In the genomic region with DNA sequence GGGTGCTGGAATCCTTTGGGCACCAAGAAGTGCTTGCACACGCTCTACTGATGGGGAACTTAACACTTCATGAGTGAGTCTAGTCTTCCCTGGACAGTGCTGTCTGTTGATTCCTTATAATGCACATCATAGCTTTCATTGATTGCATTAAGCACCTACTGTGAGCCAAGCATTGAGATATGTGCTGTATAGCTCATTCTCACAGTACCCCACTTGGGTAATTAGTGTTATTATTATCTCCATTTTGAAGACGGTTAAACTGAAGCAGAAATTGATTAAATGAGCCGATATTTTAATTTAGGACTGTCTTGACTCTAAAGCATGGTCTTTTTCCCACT, we compare ENCODE assay signal across 7 cellular contexts. TPM values are rescaled to one million over a fixed set of nuclear protein-coding genes. Genes with fewer than 3 reads are reported as not detected.
A peak's percentile ranks its signal among the peaks of the same experiment; 100 is the strongest.
DNase-seq lines count a peak whose midpoint lies in the region; ATAC-seq lines count a peak whose summit lies in the region.

No MANE protein-coding gene starts in this region.

- H3K4me1 Mint-ChIP-seq in activated CD8-positive, alpha-beta T cell treated with anti-CD3 and anti-CD28 coated beads, Interleukin-2, amount 10 ng/mL, durations not matched to agents 7 days and 5 days (ENCODE audit: low read depth) = peaks cover 18% of the 10 kb centered on the region
- H3K4me1 Mint-ChIP-seq in stimulated activated naive B cell treated with anti-CD40 and anti-IgM and Interleukin-4, amounts not matched to agents 10 μg/mL and 1 μg/mL and 100 μg/mL, for 72 hours = peaks cover 11 to 31% of the 10 kb centered on the region in 2 donors

- peaks cover 26% of the 10 kb centered on the region for H3K4me1 ChIP-seq in iPS-18a (ENCODE audit: control insufficient read depth, low read depth, low read length)

- peaks cover 29% of the 10 kb centered on the region for H3K36me3 ChIP-seq in iPS-18a (ENCODE audit: control insufficient read depth, low read depth, low read length)

- no peak overlapping the region for H3K9ac ChIP-seq in iPS-18a (ENCODE audit: low read length)

- H3K4me3 Mint-ChIP-seq in activated CD8-positive, alpha-beta T cell treated with anti-CD3 and anti-CD28 coated beads, Interleukin-2, amount 10 ng/mL, durations not matched to agents 7 days and 5 days = peak overlapping the region; percentile 87
- peak overlapping the region; percentile 89 to 97 for H3K4me3 Mint-ChIP-seq in stimulated activated naive B cell treated with anti-CD40 and anti-IgM and Interleukin-4, amounts not matched to agents 10 μg/mL and 1 μg/mL and 100 μg/mL, for 72 hours

- ATAC-seq in HG03354 (IDR thresholded peaks at IDR 0.05; ENCODE audit: poor library complexity, severe bottlenecking, unreplicated experiment) = peak; percentile 0
- ATAC-seq in activated CD8-positive, alpha-beta T cell treated with anti-CD3 and anti-CD28 coated beads, Interleukin-2, amount 10 ng/mL, durations not matched to agents 7 days and 5 days = no peak
- ATAC-seq in stimulated activated naive B cell treated with anti-CD40 and anti-IgM and Interleukin-4, amounts not matched to agents 10 μg/mL and 1 μg/mL and 100 μg/mL, for 72 hours (replicated peaks) = no peak
- no peak for ATAC-seq in HG02981 (IDR thresholded peaks at IDR 0.05; ENCODE audit: unreplicated experiment)
- ATAC-seq in GM19463 (IDR thresholded peaks at IDR 0.05; ENCODE audit: unreplicated experiment) = no peak

- peaks cover 10% of the 10 kb centered on the region for H3K27me3 Mint-ChIP-seq in activated CD8-positive, alpha-beta T cell treated with anti-CD3 and anti-CD28 coated beads, Interleukin-2, amount 10 ng/mL, durations not matched to agents 7 days and 5 days (ENCODE audit: low read depth)
- H3K27me3 Mint-ChIP-seq in stimulated activated naive B cell treated with anti-CD40 and anti-IgM and Interleukin-4, amounts not matched to agents 10 μg/mL and 1 μg/mL and 100 μg/mL, for 72 hours = no peaks in the 10 kb centered on the region

- CTCF ChIA-PET in activated CD8-positive, alpha-beta T cell treated with anti-CD3 and anti-CD28 coated beads, Interleukin-2, amount 10 ng/mL, durations not matched to agents 7 days and 5 days (lab: Charles Lee) = interaction anchor here (0.8 to 1.8 kb wide), 5 partner anchors 19 to 196 kb away, joined by 3 to 4 read pairs (median 4); partner anchors contain the start of genes HTD2 and KCTD6

- peak overlapping the region; percentile 34 for H3K4me3 ChIP-seq in iPS-18a (ENCODE audit: low read length)

- no peaks in the 10 kb centered on the region for H3K9me3 Mint-ChIP-seq in activated CD8-positive, alpha-beta T cell treated with anti-CD3 and anti-CD28 coated beads, Interleukin-2, amount 10 ng/mL, durations not matched to agents 7 days and 5 days (ENCODE audit: insufficient read depth)
- H3K9me3 Mint-ChIP-seq in stimulated activated naive B cell treated with anti-CD40 and anti-IgM and Interleukin-4, amounts not matched to agents 10 μg/mL and 1 μg/mL and 100 μg/mL, for 72 hours = no peaks in the 10 kb centered on the region

- POLR2A ChIA-PET in activated CD8-positive, alpha-beta T cell treated with anti-CD3 and anti-CD28 coated beads, Interleukin-2, amount 10 ng/mL, durations not matched to agents 7 days and 5 days (lab: Charles Lee) = interaction anchor here (0.5 to 1.6 kb wide), 3 partner anchors 9 to 128 kb away, joined by 3 to 5 read pairs (median 5); partner anchors contain the start of genes HTD2 and RPP14

- no peaks in the 10 kb centered on the region for H3K9me3 ChIP-seq in iPS-18a (ENCODE audit: control insufficient read depth, low read depth, low read length)

- peak overlapping the region; percentile 32 for H3K27ac ChIP-seq in iPS-18a (ENCODE audit: low read length)

- H3K27me3 ChIP-seq in iPS-18a (ENCODE audit: control insufficient read depth, insufficient read depth, low read length) = no peaks in the 10 kb centered on the region

- peaks cover 27% of the 10 kb centered on the region for H3K36me3 Mint-ChIP-seq in activated CD8-positive, alpha-beta T cell treated with anti-CD3 and anti-CD28 coated beads, Interleukin-2, amount 10 ng/mL, durations not matched to agents 7 days and 5 days (ENCODE audit: low read depth)
- H3K36me3 Mint-ChIP-seq in stimulated activated naive B cell treated with anti-CD40 and anti-IgM and Interleukin-4, amounts not matched to agents 10 μg/mL and 1 μg/mL and 100 μg/mL, for 72 hours = peaks cover 0 to 10% of the 10 kb centered on the region in 2 donors

- H3K27ac Mint-ChIP-seq in activated CD8-positive, alpha-beta T cell treated with anti-CD3 and anti-CD28 coated beads, Interleukin-2, amount 10 ng/mL, durations not matched to agents 7 days and 5 days = peak overlapping the region; percentile 81
- peak overlapping the region; percentile 96 for H3K27ac Mint-ChIP-seq in stimulated activated naive B cell treated with anti-CD40 and anti-IgM and Interleukin-4, amounts not matched to agents 10 μg/mL and 1 μg/mL and 100 μg/mL, for 72 hours

- DNase-seq in activated CD8-positive, alpha-beta T cell treated with anti-CD3 and anti-CD28 coated beads, Interleukin-2, amount 10 ng/mL, durations not matched to agents 7 days and 5 days = no peak
- no peak for DNase-seq in stimulated activated naive B cell treated with anti-CD40 and anti-IgM and Interleukin-4, amounts not matched to agents 10 μg/mL and 1 μg/mL and 100 μg/mL, for 72 hours
- no peak for DNase-seq in CD1c-positive myeloid dendritic cell (ENCODE audit: extremely low spot score)

RNA-seq across cellular contexts. Expression of gene PDHB, which starts 0.5 kb away (rescaled TPM):
- total RNA-seq in activated CD8-positive, alpha-beta T cell treated with anti-CD3 and anti-CD28 coated beads, Interleukin-2, amount 10 ng/mL, durations not matched to agents 7 days and 5 days = 10 to 100 TPM; 48.9 to 50.3 TPM

RNA-seq across cellular contexts. Expression of gene KCTD6, which starts 57.8 kb away (rescaled TPM):
- total RNA-seq in activated CD8-positive, alpha-beta T cell treated with anti-CD3 and anti-CD28 coated beads, Interleukin-2, amount 10 ng/mL, durations not matched to agents 7 days and 5 days = 1 to 10 TPM; 5.2 to 6.2 TPM
